In the genomic region with DNA sequence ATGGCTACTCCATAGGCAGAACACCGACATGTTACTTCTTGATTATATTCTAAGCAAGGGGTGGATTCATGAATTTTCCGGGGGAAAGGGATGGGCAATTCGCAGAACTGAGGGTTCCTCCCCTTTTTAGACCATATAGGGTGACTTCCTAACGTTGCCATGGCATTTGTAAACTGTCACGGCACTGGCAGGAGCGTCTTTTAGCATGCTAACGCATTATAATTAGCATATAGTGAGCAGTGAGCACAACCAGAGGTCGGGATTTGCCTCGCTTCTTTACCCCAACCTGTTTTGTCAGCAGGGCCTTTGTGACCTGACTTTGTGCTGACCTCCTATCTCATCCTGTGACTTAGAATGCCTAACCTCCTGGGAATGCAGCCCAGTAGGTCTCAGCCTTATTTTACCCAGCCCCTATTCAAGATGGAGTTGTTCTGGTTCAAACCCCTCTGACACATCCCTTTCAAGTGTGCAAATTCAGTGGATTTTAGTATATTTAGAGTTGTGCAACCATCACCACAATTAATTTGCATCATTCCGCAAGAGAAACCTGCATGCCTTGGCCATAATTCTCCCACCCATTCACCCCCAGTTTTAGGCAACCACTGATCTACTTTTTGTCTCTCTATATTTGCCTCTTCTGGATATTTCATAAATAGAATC, we compare ENCODE assay signal across 11 cellular contexts. TPM values are rescaled to one million over a fixed set of nuclear protein-coding genes. Genes with fewer than 3 reads are reported as not detected.
DNase-seq lines count a peak whose midpoint lies in the region; ATAC-seq, FAIRE-seq and TF ChIP-seq lines count a peak whose summit lies in the region.
"Had no signal": no experiment of that assay in that cellular context is flagged by ENCODE, and none has a peak within 500 bp of the region (broad histone marks: within the 10 kb centered on the region; RNA-seq: fewer than 3 reads in every experiment).

No MANE protein-coding gene starts in this region.

- peaks cover 25% of the 10 kb centered on the region for H3K36me3 Mint-ChIP-seq in activated T-cell treated with anti-CD3 and anti-CD28 coated beads, Interleukin-2, amount 50 U/mL, for 4 hours (ENCODE audit: insufficient read depth)

- no peaks in the 10 kb centered on the region for H3K9me3 Mint-ChIP-seq in activated T-cell treated with anti-CD3 and anti-CD28 coated beads, Interleukin-2, amount 50 U/mL, for 4 hours

- H3K4me1 Mint-ChIP-seq in activated T-cell treated with anti-CD3 and anti-CD28 coated beads, Interleukin-2, amount 50 U/mL, for 4 hours (ENCODE audit: low read depth) = peaks cover 17% of the 10 kb centered on the region

- H3K9me3 ChIP-seq in fibroblast of lung (ENCODE audit: control insufficient read depth, insufficient read depth, low read depth, low read length) = no peaks in the 10 kb centered on the region
- no peaks in the 10 kb centered on the region for H3K9me3 ChIP-seq in mucosa of rectum (ENCODE audit: control insufficient read depth in 2 of 2, low read length in 2 of 2)

- H3K9ac ChIP-seq in fibroblast of lung (ENCODE audit: insufficient read depth, low read length) (no peak overlapping the region), mucosa of rectum (ENCODE audit: low read depth in 1 of 2, low read length in 2 of 2) (no peak overlapping the region)

- no peak for TF ChIP-seq CTCF in fibroblast of lung (conservative IDR thresholded peaks at IDR 0.05 in 1 of 2, IDR thresholded peaks at IDR 0.05 in 1 of 2; ENCODE audit: low read depth in 1 of 2, low read length in 2 of 2)

- peaks cover 12% of the 10 kb centered on the region for H3K4me1 ChIP-seq in fibroblast of lung (ENCODE audit: control insufficient read depth, extremely low read depth, insufficient read depth, low read length)
- H3K4me1 ChIP-seq in mucosa of rectum (ENCODE audit: control insufficient read depth in 2 of 2, insufficient read depth in 2 of 2, low read length in 2 of 2) = peaks cover 0 to 5% of the 10 kb centered on the region in 2 donors

- H3K4me3 Mint-ChIP-seq in activated T-cell treated with anti-CD3 and anti-CD28 coated beads, Interleukin-2, amount 50 U/mL, for 4 hours = peak overlapping the region; percentile 9

- H3K4me2 ChIP-seq in fibroblast of lung (ENCODE audit: extremely low read depth, insufficient read depth, low read length) = peak overlapping the region; percentile 70

- FAIRE-seq in urothelium cell line (lab: Jason Lieb, UNC) = peak; percentile 73

- no peak for ATAC-seq in activated T-cell treated with anti-CD3 and anti-CD28 coated beads, Interleukin-2, amount 50 U/mL, for 4 hours
- ATAC-seq in HG02852 (IDR thresholded peaks at IDR 0.05; ENCODE audit: unreplicated experiment) = no peak

- no peaks in the 10 kb centered on the region for H4K20me1 ChIP-seq in fibroblast of lung (ENCODE audit: control insufficient read depth, extremely low read depth, insufficient read depth, low read length)

- H3K36me3 ChIP-seq in fibroblast of lung (ENCODE audit: control insufficient read depth, insufficient read depth, low read length) (no peaks in the 10 kb centered on the region), mucosa of rectum (ENCODE audit: control insufficient read depth in 2 of 2, insufficient read depth in 2 of 2, low read length in 2 of 2) (peaks cover 0 to 7% of the 10 kb centered on the region in 2 donors)

- H3K27ac ChIP-seq in fibroblast of lung (ENCODE audit: insufficient read depth, low read length) (peak overlapping the region; percentile 71), mucosa of rectum (ENCODE audit: low read depth in 2 of 2, low read length in 2 of 2) (peak overlapping the region in 1 of 2 donors; percentile 20)
- H3K27ac ChIP-seq: HL-60 had no signal

- no peaks in the 10 kb centered on the region for H3K27me3 Mint-ChIP-seq in activated T-cell treated with anti-CD3 and anti-CD28 coated beads, Interleukin-2, amount 50 U/mL, for 4 hours (ENCODE audit: low read depth)

- peak overlapping the region in 3 of 4 experiments; percentile 3 to 67 (median 43) for H3K4me3 ChIP-seq in fibroblast of lung (replicated peaks in 1 of 4; ENCODE audit: control extremely low read depth in 1 of 4, insufficient read depth in 1 of 4, low read depth in 3 of 4, low read length in 4 of 4)
- peak overlapping the region; percentile 6 to 32 for H3K4me3 ChIP-seq in mucosa of rectum (ENCODE audit: low read length in 2 of 2)

- H3K27me3 ChIP-seq in fibroblast of lung (ENCODE audit: control insufficient read depth, insufficient read depth, low read length) = no peaks in the 10 kb centered on the region
- no peaks in the 10 kb centered on the region for H3K27me3 ChIP-seq in mucosa of rectum (ENCODE audit: control insufficient read depth in 2 of 2, insufficient read depth in 2 of 2, low read length in 2 of 2)

- peaks cover 40% of the 10 kb centered on the region for H3K79me2 ChIP-seq in fibroblast of lung (ENCODE audit: control insufficient read depth, insufficient read depth, low read length)

- DNase-seq in activated T-cell treated with anti-CD3 and anti-CD28 coated beads, Interleukin-2, amount 50 U/mL, for 4 hours = no peak
- DNase-seq in activated T-cell treated with anti-CD3 and anti-CD28 coated beads, Interleukin-2, amount 50 U/mL, for 48 hours = no peak
- DNase-seq in fibroblast of lung (ENCODE audit: low read depth in 2 of 2) = peak; percentile 30 to 43
- no peak for DNase-seq in urothelium cell line (ENCODE audit: low spot score)
- no peak for DNase-seq in NCI-H1436 treated with DMSO at 0.1 percent for 48 hours (lab: John Stamatoyannopoulos, UW)
- DNase-seq in NCI-H526 treated with DMSO at 0.1 percent for 48 hours (lab: John Stamatoyannopoulos, UW) = no peak
- DNase-seq: 8988T, NCI-H2029 treated with DMSO at 0.1 percent for 48 hours had no signal

- no peak overlapping the region for H2AFZ ChIP-seq in fibroblast of lung (ENCODE audit: low read length)

RNA-seq across cellular contexts. Expression of gene PALS1, which starts 27.4 kb away (rescaled TPM):
- 10 to 100 TPM; 10.6 to 14.5 (median 12.8) TPM for total RNA-seq in activated T-cell treated with anti-CD3 and anti-CD28 coated beads, Interleukin-2, amount 50 U/mL, for 4 hours
- total RNA-seq in fibroblast of lung = 17.7 and 32.0 TPM in 2 replicates
- 24.9 and 25.6 TPM in 2 replicates for polyA plus RNA-seq in fibroblast of lung
- 18.1 and 18.2 TPM in 2 replicates for polyA plus RNA-seq in fibroblast of lung (2012)
- polyA minus RNA-seq in fibroblast of lung (ENCODE audit: low replicate concordance) = 3.9 and 14.4 TPM in 2 replicates

Comparison
In these comparisons a context has a peak if more than half of its experiments do, and no peak if none do; other contexts are left out.
1. DNase-seq: peak in fibroblast of lung (2 of 2); none in activated T-cell treated with anti-CD3 and anti-CD28 coated beads, Interleukin-2, amount 50 U/mL, for 4 hours (single experiment), activated T-cell treated with anti-CD3 and anti-CD28 coated beads, Interleukin-2, amount 50 U/mL, for 48 hours (0 of 2), urothelium cell line (single experiment), NCI-H1436 treated with DMSO at 0.1 percent for 48 hours (single experiment) and NCI-H526 treated with DMSO at 0.1 percent for 48 hours (single experiment).